8 cellular contexts compared by ENCODE assay signal in genomic region chr11:65084598-65085375, GRCh38. TPM values are rescaled to one million over a fixed set of nuclear protein-coding genes. Genes with fewer than 3 reads are reported as not detected.
A peak's percentile ranks its signal among the peaks of the same experiment; 100 is the strongest.
DNase-seq lines count a peak whose midpoint lies in the region; ATAC-seq, FAIRE-seq and TF ChIP-seq lines count a peak whose summit lies in the region.

No MANE protein-coding gene starts in this region.

- H3K9ac ChIP-seq in skeletal muscle tissue (ENCODE audit: low read depth in 1 of 3, low read length in 3 of 3): peak overlapping the region; percentile 74 to 86 (median 86)

- H3K4me1 ChIP-seq in SJCRH30 (peaks cover 5% of the 10 kb centered on the region), skeletal muscle tissue (ENCODE audit: control insufficient read depth in 3 of 3, insufficient read depth in 3 of 3, low read length in 3 of 3) (peaks cover 20 to 23% (median 21%) of the 10 kb centered on the region in 3 donors)

- H3K4me3 ChIP-seq in SJCRH30 (peak overlapping the region; percentile 84), fibroblast of villous mesenchyme (ENCODE audit: low read depth, low read length) (peak overlapping the region; percentile 83), skeletal muscle tissue (ENCODE audit: low read length in 3 of 3) (peak overlapping the region; percentile 92)

- H3K9me3 ChIP-seq in SJCRH30 (replicated peaks): no peaks in the 10 kb centered on the region
- H3K9me3 ChIP-seq in skeletal muscle tissue (ENCODE audit: control insufficient read depth in 3 of 3, low read length in 3 of 3): no peaks in the 10 kb centered on the region

- ATAC-seq in GM19467 (IDR thresholded peaks at IDR 0.05; ENCODE audit: unreplicated experiment) (peak; percentile 1), HG03342 (IDR thresholded peaks at IDR 0.05; ENCODE audit: unreplicated experiment) (no peak), GM18519 (IDR thresholded peaks at IDR 0.05; ENCODE audit: low FRiP score, unreplicated experiment) (no peak)

- DNase-seq in SJCRH30 (no peak), fibroblast of villous mesenchyme (ENCODE audit: low read depth) (no peak), NCI-H1105 (lab: John Stamatoyannopoulos, UW) (no peak), frontal cortex (ENCODE audit: low spot score in 2 of 2) (no peak)

- H3K27me3 ChIP-seq in SJCRH30 (no peaks in the 10 kb centered on the region), skeletal muscle tissue (ENCODE audit: control insufficient read depth in 3 of 3, insufficient read depth in 3 of 3, low read length in 3 of 3) (no peaks in the 10 kb centered on the region)

- peak overlapping the region; percentile 83 for H3K27ac ChIP-seq in SJCRH30
- peak overlapping the region; percentile 86 for H3K27ac ChIP-seq in skeletal muscle tissue (ENCODE audit: low read depth, low read length)

- H3K36me3 ChIP-seq in SJCRH30 (peaks cover 22% of the 10 kb centered on the region), skeletal muscle tissue (ENCODE audit: control insufficient read depth in 3 of 3, insufficient read depth in 3 of 3, low read length in 3 of 3) (peaks cover 31 to 37% (median 32%) of the 10 kb centered on the region in 3 donors)

- TF ChIP-seq CTCF in fibroblast of villous mesenchyme (IDR thresholded peaks at IDR 0.05; ENCODE audit: insufficient read depth, low read depth, low read length): no peak

- no peak for FAIRE-seq in frontal cortex (lab: Jason Lieb, UNC)

RNA-seq across cellular contexts. Expression of gene ZFPL1, which starts 0.8 kb away (rescaled TPM):
- 17.6 and 19.2 TPM in 2 replicates for total RNA-seq in SJCRH30 (2014; rRNA removed; shearing (Covaris generic))
- total RNA-seq in fibroblast of villous mesenchyme: 28.9 and 46.7 TPM in 2 replicates
- 22.4 TPM for total RNA-seq in skeletal muscle tissue
- 11.8 TPM for total RNA-seq in frontal cortex

RNA-seq across cellular contexts. Expression of gene CDCA5, which starts 0.9 kb away (rescaled TPM):
- 80.6 and 87.3 TPM in 2 replicates for total RNA-seq in SJCRH30 (2014; rRNA removed; shearing (Covaris generic))
- total RNA-seq in fibroblast of villous mesenchyme: 7.4 and 15.5 TPM in 2 replicates
- total RNA-seq in skeletal muscle tissue: 1.0 TPM
- total RNA-seq in frontal cortex: 1.6 TPM

RNA-seq across cellular contexts. Expression of gene VPS51, which starts 11.2 kb away (rescaled TPM):
- 59.6 and 86.6 TPM in 2 replicates for total RNA-seq in SJCRH30 (2014; rRNA removed; shearing (Covaris generic))
- total RNA-seq in fibroblast of villous mesenchyme (104 and 169 TPM in 2 replicates), skeletal muscle tissue (166 TPM), frontal cortex (229 TPM)

RNA-seq across cellular contexts. Expression of gene NAALADL1, which starts 26.4 kb away (rescaled TPM):
- not detected in 2 replicates for total RNA-seq in SJCRH30 (2014; rRNA removed; shearing (Covaris generic))
- total RNA-seq in fibroblast of villous mesenchyme (23.7 and 27.4 TPM in 2 replicates), skeletal muscle tissue (8.4 TPM), frontal cortex (4.1 TPM)

RNA-seq across cellular contexts. Expression of gene TM7SF2, which starts 26.9 kb away (rescaled TPM):
- total RNA-seq in SJCRH30 (2014; rRNA removed; shearing (Covaris generic)): 2.9 and 3.7 TPM in 2 replicates
- total RNA-seq in fibroblast of villous mesenchyme (31.6 and 45.8 TPM in 2 replicates), skeletal muscle tissue (8.4 TPM), frontal cortex (54.6 TPM)
